ENCODE assay signal across 11 cellular contexts in the genomic region with DNA sequence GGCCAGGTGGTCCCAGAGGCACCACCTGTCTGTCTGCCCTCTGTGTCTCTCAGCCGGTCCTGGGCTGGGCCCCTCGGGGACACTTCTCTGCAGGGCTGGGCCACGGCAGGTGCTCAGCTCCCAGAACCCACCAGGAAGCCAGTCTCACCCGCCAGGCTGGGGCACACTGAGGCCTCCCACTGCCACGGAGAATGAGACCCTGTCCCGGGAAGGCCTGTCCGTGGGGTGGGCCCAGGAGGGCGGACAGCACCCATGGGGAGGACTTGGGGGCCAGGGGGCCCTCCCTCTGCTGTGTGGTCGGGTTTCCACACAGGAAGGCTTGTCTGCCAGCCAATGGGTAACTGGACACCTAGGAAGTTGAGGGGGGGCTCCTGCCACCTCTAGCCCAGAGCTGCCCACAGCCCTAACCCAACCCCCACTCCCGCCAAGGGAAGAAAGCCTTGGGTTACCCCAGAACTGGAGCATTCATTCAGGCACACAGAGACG. TPM values are rescaled to one million over a fixed set of nuclear protein-coding genes. Genes with fewer than 3 reads are reported as not detected.
DNase-seq lines count a peak whose midpoint lies in the region; ATAC-seq and TF ChIP-seq lines count a peak whose summit lies in the region.
"Had no signal": no experiment of that assay in that cellular context is flagged by ENCODE, and none has a peak within 500 bp of the region (broad histone marks: within the 10 kb centered on the region; RNA-seq: fewer than 3 reads in every experiment).

No MANE protein-coding gene starts in this region.

- DNase-seq in right atrium auricular region (ENCODE audit: low spot score) (no peak), left ventricle myocardium superior (no peak), H4 (ENCODE audit: low spot score) (no peak), T1000 (lab: John Stamatoyannopoulos, UW) (no peak), NCI-H510A (lab: John Stamatoyannopoulos, UW) (no peak)

- no peaks in the 10 kb centered on the region for H3F3A ChIP-seq in OCI-LY1 (ENCODE audit: insufficient read depth, low read length)

- H3K27ac ChIP-seq in right atrium auricular region (peak overlapping the region; percentile 12 to 43), OCI-LY1 (ENCODE audit: low read depth, low read length, poor library complexity, severe bottlenecking) (no peak overlapping the region), layer of hippocampus (ENCODE audit: low read depth, low read length) (peak overlapping the region; percentile 98)
- H3K27ac ChIP-seq: upper lobe of right lung had no signal

- H3K4me1 ChIP-seq in right atrium auricular region (peaks cover 0 to 50% of the 10 kb centered on the region in 2 donors), OCI-LY1 (ENCODE audit: insufficient read depth, low read length, severe bottlenecking) (peaks cover 21% of the 10 kb centered on the region)

- no peak for TF ChIP-seq CTCF in right atrium auricular region (IDR thresholded peaks at IDR 0.05)
- no peak for TF ChIP-seq CTCF in OCI-LY1 (IDR thresholded peaks at IDR 0.05; ENCODE audit: low read length)

- peaks cover 3% of the 10 kb centered on the region; the same call in 1 of the 2 replicates for H3K79me2 ChIP-seq in OCI-LY1 (ENCODE audit: insufficient read depth, low read length)

- peak overlapping the region; percentile 0 to 32 for H3K4me3 ChIP-seq in right atrium auricular region
- H3K4me3 ChIP-seq in OCI-LY1 (ENCODE audit: low read depth, low read length, poor library complexity, severe bottlenecking) = no peak overlapping the region
- H3K4me3 ChIP-seq: upper lobe of right lung had no signal

- ATAC-seq in left ventricle myocardium superior (no peak), GM21723 (IDR thresholded peaks at IDR 0.05; ENCODE audit: unreplicated experiment) (no peak)

- peaks cover 4% of the 10 kb centered on the region for H3K36me3 ChIP-seq in right atrium auricular region
- peaks cover 5% of the 10 kb centered on the region for H3K36me3 ChIP-seq in OCI-LY1 (ENCODE audit: insufficient read depth, low read length)

- no peak overlapping the region for H3K9ac ChIP-seq in OCI-LY1 (ENCODE audit: low read length)

- peak overlapping the region; percentile 48 for H3K4me2 ChIP-seq in OCI-LY1 (ENCODE audit: low read length)

- H2AFZ ChIP-seq in OCI-LY1 (ENCODE audit: low read length) = no peak overlapping the region

- no peaks in the 10 kb centered on the region for H3K9me3 ChIP-seq in right atrium auricular region
- H3K9me3 ChIP-seq in OCI-LY1 (ENCODE audit: low read length) = no peaks in the 10 kb centered on the region
- H3K9me3 ChIP-seq: upper lobe of right lung had no signal

- H4K20me1 ChIP-seq in OCI-LY1 (ENCODE audit: insufficient read depth, low read length) = no peaks in the 10 kb centered on the region

- H3K27me3 ChIP-seq in right atrium auricular region = no peaks in the 10 kb centered on the region
- H3K27me3 ChIP-seq in OCI-LY1 (ENCODE audit: insufficient read depth, low read length) = 0 out of 2 replicates have a peak, but pooled peaks cover 2% of the 10 kb centered on the region
- peaks cover 2% of the 10 kb centered on the region for H3K27me3 ChIP-seq in layer of hippocampus (ENCODE audit: control insufficient read depth, insufficient read depth, low read length)

- intact Hi-C loops in left ventricle myocardium superior (cut with micrococcal nuclease) = loop anchor here (10.0 kb wide), 1 partner anchor 112 kb away; no protein-coding TSS in a partner anchor

- H3K9me2 ChIP-seq in OCI-LY1 (ENCODE audit: low read depth, low read length) = no peaks in the 10 kb centered on the region

RNA-seq across cellular contexts. Expression of a gene that starts 4.1 kb away (rescaled TPM):
- total RNA-seq in right atrium auricular region = 100 to 1,000 TPM; 310 to 394 TPM
- total RNA-seq in left ventricle myocardium superior = 439 TPM
- 164 and 180 TPM in 2 replicates for total RNA-seq in H4 (2014; rRNA removed; shearing (Covaris generic))

RNA-seq across cellular contexts. Expression of a gene that starts 6.3 kb away (rescaled TPM):
- total RNA-seq in right atrium auricular region (not detected), left ventricle myocardium superior (not detected)
- not detected in 2 replicates for total RNA-seq in H4 (2014; rRNA removed; shearing (Covaris generic))
- total RNA-seq: activated CD4-positive, alpha-beta memory T cell treated with anti-CD3 and anti-CD28 coated beads for 36 hours; HT1080 had no signal

RNA-seq across cellular contexts. Expression of a gene that starts 9.7 kb away (rescaled TPM):
- total RNA-seq in right atrium auricular region (not detected), left ventricle myocardium superior (not detected)
- total RNA-seq in H4 (2014; rRNA removed; shearing (Covaris generic)) = not detected in 2 replicates
- total RNA-seq: activated CD4-positive, alpha-beta memory T cell treated with anti-CD3 and anti-CD28 coated beads for 36 hours; HT1080 had no signal

RNA-seq across cellular contexts. Expression of a gene that starts 12.0 kb away (rescaled TPM):
- total RNA-seq in right atrium auricular region (under 1 TPM; 0.35 to 0.85 TPM), left ventricle myocardium superior (not detected)
- 0.14 and 0.37 TPM in 2 replicates for total RNA-seq in H4 (2014; rRNA removed; shearing (Covaris generic))

RNA-seq across cellular contexts. Expression of a gene that starts 14.1 kb away (rescaled TPM):
- total RNA-seq in right atrium auricular region = not detected
- total RNA-seq in left ventricle myocardium superior = 0.69 TPM
- not detected in 2 replicates for total RNA-seq in H4 (2014; rRNA removed; shearing (Covaris generic))
- total RNA-seq: activated CD4-positive, alpha-beta memory T cell treated with anti-CD3 and anti-CD28 coated beads for 36 hours; HT1080; upper lobe of right lung had no signal
